ENCODE assay signal across 2 cellular contexts in the genomic region with DNA sequence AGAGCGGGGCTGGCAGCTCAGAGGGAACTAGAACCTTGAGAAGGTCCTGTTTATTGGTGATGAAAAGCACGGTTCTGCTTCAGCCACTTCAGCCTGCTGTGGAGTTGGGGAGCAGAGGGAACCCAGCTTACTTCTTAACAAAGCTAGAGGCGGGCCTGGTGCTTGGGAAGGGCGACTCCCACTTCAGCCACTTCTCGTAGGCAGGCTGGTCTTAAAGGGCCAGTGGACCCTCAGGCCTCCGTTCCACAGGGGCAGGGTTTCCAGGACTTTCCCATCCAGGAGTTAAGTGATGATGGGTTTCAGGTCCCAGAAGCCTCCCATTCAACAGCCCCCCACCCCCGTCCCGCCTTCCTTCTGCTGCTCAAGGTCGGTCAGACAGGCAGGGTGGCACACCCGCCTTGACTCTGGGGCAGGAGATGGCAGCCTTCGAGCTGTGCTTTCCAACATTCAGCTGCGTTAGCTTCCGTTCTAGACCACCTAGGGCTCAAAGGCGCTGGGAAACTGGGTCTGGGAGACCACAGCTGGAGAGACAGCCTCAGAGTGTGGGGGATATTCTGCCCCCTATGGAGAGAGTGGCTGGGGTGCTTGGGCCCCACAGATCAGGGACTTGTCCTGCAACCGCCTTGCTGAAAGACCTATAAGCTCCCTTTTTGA.
TF ChIP-seq lines count a peak whose summit lies in the region.

No MANE protein-coding gene starts in this region.

TF ChIP-seq in SK-N-SH treated with all-trans-retinoic acid at 6 μM for 48 hours, 23 proteins besides CTCF, POLR2A, EP300 and RAD21 (continued from another document):
- TF ChIP-seq, protein P1, sequence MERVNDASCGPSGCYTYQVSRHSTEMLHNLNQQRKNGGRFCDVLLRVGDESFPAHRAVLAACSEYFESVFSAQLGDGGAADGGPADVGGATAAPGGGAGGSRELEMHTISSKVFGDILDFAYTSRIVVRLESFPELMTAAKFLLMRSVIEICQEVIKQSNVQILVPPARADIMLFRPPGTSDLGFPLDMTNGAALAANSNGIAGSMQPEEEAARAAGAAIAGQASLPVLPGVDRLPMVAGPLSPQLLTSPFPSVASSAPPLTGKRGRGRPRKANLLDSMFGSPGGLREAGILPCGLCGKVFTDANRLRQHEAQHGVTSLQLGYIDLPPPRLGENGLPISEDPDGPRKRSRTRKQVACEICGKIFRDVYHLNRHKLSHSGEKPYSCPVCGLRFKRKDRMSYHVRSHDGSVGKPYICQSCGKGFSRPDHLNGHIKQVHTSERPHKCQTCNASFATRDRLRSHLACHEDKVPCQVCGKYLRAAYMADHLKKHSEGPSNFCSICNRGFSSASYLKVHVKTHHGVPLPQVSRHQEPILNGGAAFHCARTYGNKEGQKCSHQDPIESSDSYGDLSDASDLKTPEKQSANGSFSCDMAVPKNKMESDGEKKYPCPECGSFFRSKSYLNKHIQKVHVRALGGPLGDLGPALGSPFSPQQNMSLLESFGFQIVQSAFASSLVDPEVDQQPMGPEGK (CRISPR knock-in tag; IDR thresholded peaks at IDR 0.05; ENCODE audit: borderline replicate concordance) = no peak
- no peak for TF ChIP-seq ZFP30 (CRISPR knock-in tag; IDR thresholded peaks at IDR 0.05)
- TF ChIP-seq GLIS3 (CRISPR knock-in tag; IDR thresholded peaks at IDR 0.05) = no peak
- TF ChIP-seq OSR1 (CRISPR knock-in tag; IDR thresholded peaks at IDR 0.05) = no peak
- no peak for TF ChIP-seq ZNF8 (CRISPR knock-in tag; IDR thresholded peaks at IDR 0.05)
- TF ChIP-seq, protein P2, sequence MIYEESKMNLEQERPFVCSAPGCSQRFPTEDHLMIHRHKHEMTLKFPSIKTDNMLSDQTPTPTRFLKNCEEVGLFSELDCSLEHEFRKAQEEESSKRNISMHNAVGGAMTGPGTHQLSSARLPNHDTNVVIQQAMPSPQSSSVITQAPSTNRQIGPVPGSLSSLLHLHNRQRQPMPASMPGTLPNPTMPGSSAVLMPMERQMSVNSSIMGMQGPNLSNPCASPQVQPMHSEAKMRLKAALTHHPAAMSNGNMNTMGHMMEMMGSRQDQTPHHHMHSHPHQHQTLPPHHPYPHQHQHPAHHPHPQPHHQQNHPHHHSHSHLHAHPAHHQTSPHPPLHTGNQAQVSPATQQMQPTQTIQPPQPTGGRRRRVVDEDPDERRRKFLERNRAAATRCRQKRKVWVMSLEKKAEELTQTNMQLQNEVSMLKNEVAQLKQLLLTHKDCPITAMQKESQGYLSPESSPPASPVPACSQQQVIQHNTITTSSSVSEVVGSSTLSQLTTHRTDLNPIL (CRISPR knock-in tag; IDR thresholded peaks at IDR 0.05; ENCODE audit: low read depth) = no peak
- no peak for TF ChIP-seq ZNF565 (CRISPR knock-in tag; conservative IDR thresholded peaks at IDR 0.05; ENCODE audit: low read depth)
- no peak for TF ChIP-seq ZFP3 (CRISPR knock-in tag; IDR thresholded peaks at IDR 0.05)
- no peak for TF ChIP-seq ISL1 (CRISPR knock-in tag; IDR thresholded peaks at IDR 0.05)
TF ChIP-seq in SK-N-SH treated with all-trans-retinoic acid at 6 μM for 48 hours: peak in this region for 0.

TF ChIP-seq in SK-N-SH, 30 proteins besides CTCF, POLR2A, EP300 and RAD21 (continued from another document):
- TF ChIP-seq, protein P3, sequence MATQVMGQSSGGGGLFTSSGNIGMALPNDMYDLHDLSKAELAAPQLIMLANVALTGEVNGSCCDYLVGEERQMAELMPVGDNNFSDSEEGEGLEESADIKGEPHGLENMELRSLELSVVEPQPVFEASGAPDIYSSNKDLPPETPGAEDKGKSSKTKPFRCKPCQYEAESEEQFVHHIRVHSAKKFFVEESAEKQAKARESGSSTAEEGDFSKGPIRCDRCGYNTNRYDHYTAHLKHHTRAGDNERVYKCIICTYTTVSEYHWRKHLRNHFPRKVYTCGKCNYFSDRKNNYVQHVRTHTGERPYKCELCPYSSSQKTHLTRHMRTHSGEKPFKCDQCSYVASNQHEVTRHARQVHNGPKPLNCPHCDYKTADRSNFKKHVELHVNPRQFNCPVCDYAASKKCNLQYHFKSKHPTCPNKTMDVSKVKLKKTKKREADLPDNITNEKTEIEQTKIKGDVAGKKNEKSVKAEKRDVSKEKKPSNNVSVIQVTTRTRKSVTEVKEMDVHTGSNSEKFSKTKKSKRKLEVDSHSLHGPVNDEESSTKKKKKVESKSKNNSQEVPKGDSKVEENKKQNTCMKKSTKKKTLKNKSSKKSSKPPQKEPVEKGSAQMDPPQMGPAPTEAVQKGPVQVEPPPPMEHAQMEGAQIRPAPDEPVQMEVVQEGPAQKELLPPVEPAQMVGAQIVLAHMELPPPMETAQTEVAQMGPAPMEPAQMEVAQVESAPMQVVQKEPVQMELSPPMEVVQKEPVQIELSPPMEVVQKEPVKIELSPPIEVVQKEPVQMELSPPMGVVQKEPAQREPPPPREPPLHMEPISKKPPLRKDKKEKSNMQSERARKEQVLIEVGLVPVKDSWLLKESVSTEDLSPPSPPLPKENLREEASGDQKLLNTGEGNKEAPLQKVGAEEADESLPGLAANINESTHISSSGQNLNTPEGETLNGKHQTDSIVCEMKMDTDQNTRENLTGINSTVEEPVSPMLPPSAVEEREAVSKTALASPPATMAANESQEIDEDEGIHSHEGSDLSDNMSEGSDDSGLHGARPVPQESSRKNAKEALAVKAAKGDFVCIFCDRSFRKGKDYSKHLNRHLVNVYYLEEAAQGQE (IDR thresholded peaks at IDR 0.05; ENCODE audit: low read depth, low read length) = no peak
- TF ChIP-seq GATA2 (CRISPR knock-in tag; IDR thresholded peaks at IDR 0.05) (no peak), ELF1 (IDR thresholded peaks at IDR 0.05) (no peak), TAF1 (IDR thresholded peaks at IDR 0.05; ENCODE audit: borderline replicate concordance, low read depth, low read length) (no peak), RFX5 (IDR thresholded peaks at IDR 0.05; ENCODE audit: low read length) (no peak), CHD2 (IDR thresholded peaks at IDR 0.05; ENCODE audit: low read length, partially characterized antibody) (no peak), YY1 (IDR thresholded peaks at IDR 0.05; ENCODE audit: low read depth) (no peak), TCF12 (IDR thresholded peaks at IDR 0.05) (no peak)
